ENCODE assay signal across 15 cellular contexts in the genomic region with DNA sequence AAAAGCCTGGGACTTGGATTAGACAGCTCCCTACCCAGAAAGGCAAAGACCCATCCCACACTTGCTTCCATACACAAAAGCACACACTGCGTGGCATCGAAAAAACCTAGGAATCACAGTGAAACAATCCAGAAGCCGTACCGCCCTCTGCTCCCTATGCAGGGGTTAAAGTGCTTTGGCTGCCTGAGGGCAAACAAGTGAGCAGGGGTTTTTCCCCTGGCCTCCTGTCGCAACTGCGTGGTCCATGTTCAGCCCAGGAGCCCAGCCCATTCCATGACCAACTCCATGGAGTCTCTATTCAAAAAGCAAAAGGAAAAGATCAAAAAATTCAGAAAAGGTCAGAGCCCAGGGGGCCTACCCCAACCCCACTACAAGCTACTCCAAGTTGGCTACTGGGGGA. TPM values are rescaled to one million over a fixed set of nuclear protein-coding genes. Genes with fewer than 3 reads are reported as not detected.
DNase-seq lines count a peak whose midpoint lies in the region; ATAC-seq and TF ChIP-seq lines count a peak whose summit lies in the region.
"Had no signal": no experiment of that assay in that cellular context is flagged by ENCODE, and none has a peak within 500 bp of the region (broad histone marks: within the 10 kb centered on the region; RNA-seq: fewer than 3 reads in every experiment).

No MANE protein-coding gene starts in this region.

- TF ChIP-seq CTCF in gastrocnemius medialis (IDR thresholded peaks at IDR 0.05 in 4 of 5, conservative IDR thresholded peaks at IDR 0.05 in 1 of 5) = no peak

- peaks cover 86% of the 10 kb centered on the region for H3K4me1 Mint-ChIP-seq in activated naive CD4-positive, alpha-beta T cell treated with anti-CD3 and anti-CD28 coated beads, Interleukin-2, amount 10 ng/mL, durations not matched to agents 7 days and 5 days
- H3K4me1 Mint-ChIP-seq in activated naive CD8-positive, alpha-beta T cell treated with anti-CD3 and anti-CD28 coated beads, Interleukin-2, amount 10 ng/mL, durations not matched to agents 7 days and 5 days = peaks cover 69% of the 10 kb centered on the region

- no peak for TF ChIP-seq POLR2A in gastrocnemius medialis (IDR thresholded peaks at IDR 0.05)

- DNase-seq in activated naive CD4-positive, alpha-beta T cell treated with anti-CD3 and anti-CD28 coated beads, Interleukin-2, amount 10 ng/mL, durations not matched to agents 7 days and 5 days = no peak
- DNase-seq in activated naive CD4-positive, alpha-beta T cell treated with anti-CD3 and anti-CD28 coated beads, Interleukin-2, amount 50 U/mL, for 16 hours = no peak
- DNase-seq in activated naive CD8-positive, alpha-beta T cell treated with anti-CD3 and anti-CD28 coated beads, Interleukin-2, amount 10 ng/mL, durations not matched to agents 7 days and 5 days = no peak
- no peak for DNase-seq in gastrocnemius medialis
- DNase-seq: NCI-H1105 treated with DMSO at 0.1 percent for 48 hours; NK-92 treated with Interleukin-12 subunit alpha and Interleukin-12 subunit beta, amount 100 ng/mL, for 24 hours; pancreas; SIG-M5 had no signal

- peak overlapping the region in 1 of 5 donors; percentile 62 for H3K9ac ChIP-seq in subcutaneous abdominal adipose tissue (ENCODE audit: low read length in 5 of 5)
- H3K9ac ChIP-seq: KMS-11 had no signal

- H3K36me3 ChIP-seq in subcutaneous abdominal adipose tissue (ENCODE audit: control insufficient read depth in 5 of 5, insufficient read depth in 5 of 5, low read length in 5 of 5) (peaks cover 0 to 47% (median 43%) of the 10 kb centered on the region in 5 donors), gastrocnemius medialis (peaks cover 0 to 30% of the 10 kb centered on the region in 2 donors)

- POLR2A ChIA-PET in activated naive CD8-positive, alpha-beta T cell treated with anti-CD3 and anti-CD28 coated beads, Interleukin-2, amount 10 ng/mL, durations not matched to agents 7 days and 5 days (lab: Charles Lee) = interaction anchor here (0.6 to 1.8 kb wide), 5 partner anchors 18 to 120 kb away, joined by 3 to 7 read pairs (median 3); no protein-coding TSS in a partner anchor

- H3K27me3 ChIP-seq in subcutaneous abdominal adipose tissue (ENCODE audit: control insufficient read depth in 5 of 5, insufficient read depth in 4 of 5, low read length in 5 of 5) = no peaks in the 10 kb centered on the region
- no peaks in the 10 kb centered on the region for H3K27me3 ChIP-seq in gastrocnemius medialis
- H3K27me3 ChIP-seq: ascending aorta, pancreas had no signal

- no peaks in the 10 kb centered on the region for H3K9me3 ChIP-seq in subcutaneous abdominal adipose tissue (ENCODE audit: control insufficient read depth in 5 of 5, low read length in 5 of 5)
- H3K9me3 ChIP-seq in gastrocnemius medialis = no peaks in the 10 kb centered on the region
- H3K9me3 ChIP-seq: ascending aorta, pancreas had no signal

- H3K4me3 Mint-ChIP-seq in activated naive CD4-positive, alpha-beta T cell treated with anti-CD3 and anti-CD28 coated beads, Interleukin-2, amount 10 ng/mL, durations not matched to agents 7 days and 5 days = peak overlapping the region; percentile 49
- peak overlapping the region; percentile 76 for H3K4me3 Mint-ChIP-seq in activated naive CD8-positive, alpha-beta T cell treated with anti-CD3 and anti-CD28 coated beads, Interleukin-2, amount 10 ng/mL, durations not matched to agents 7 days and 5 days

- peak overlapping the region; percentile 97 for H3K27ac ChIP-seq in subcutaneous abdominal adipose tissue (ENCODE audit: low read depth, low read length)
- H3K27ac ChIP-seq in gastrocnemius medialis = no peak overlapping the region
- H3K27ac ChIP-seq: ascending aorta, coronary artery, KMS-11, pancreas had no signal

- ATAC-seq in activated naive CD8-positive, alpha-beta T cell treated with anti-CD3 and anti-CD28 coated beads, Interleukin-2, amount 10 ng/mL, durations not matched to agents 7 days and 5 days (ENCODE audit: low read depth) = no peak
- ATAC-seq in GM19397 (IDR thresholded peaks at IDR 0.05; ENCODE audit: unreplicated experiment) = no peak
- no peak for ATAC-seq in gastrocnemius medialis
- ATAC-seq: pancreas had no signal

- in situ Hi-C loops in gastrocnemius medialis (cut with MboI; ENCODE audit: low sequenced_read_pairs in 4 of 4) = no loop called here

- intact Hi-C loops in gastrocnemius medialis (cut with DNase I; ENCODE audit: low total_unique reads) = no loop called here

- no peaks in the 10 kb centered on the region for H3K27me3 Mint-ChIP-seq in activated naive CD4-positive, alpha-beta T cell treated with anti-CD3 and anti-CD28 coated beads, Interleukin-2, amount 10 ng/mL, durations not matched to agents 7 days and 5 days
- H3K27me3 Mint-ChIP-seq in activated naive CD8-positive, alpha-beta T cell treated with anti-CD3 and anti-CD28 coated beads, Interleukin-2, amount 10 ng/mL, durations not matched to agents 7 days and 5 days = no peaks in the 10 kb centered on the region

- no peak overlapping the region for H3K4me3 ChIP-seq in subcutaneous abdominal adipose tissue (ENCODE audit: low read depth in 1 of 5, low read length in 5 of 5)
- no peak overlapping the region for H3K4me3 ChIP-seq in gastrocnemius medialis
- H3K4me3 ChIP-seq: ascending aorta, coronary artery, pancreas, smooth muscle cell had no signal

- H3K4me1 ChIP-seq in subcutaneous abdominal adipose tissue (ENCODE audit: control insufficient read depth in 5 of 5, insufficient read depth in 5 of 5, low read length in 5 of 5) = peaks cover 19 to 76% (median 68%) of the 10 kb centered on the region in 5 donors
- peaks cover 15 to 21% of the 10 kb centered on the region in 2 donors for H3K4me1 ChIP-seq in gastrocnemius medialis

- CTCF ChIA-PET in activated naive CD4-positive, alpha-beta T cell treated with anti-CD3 and anti-CD28 coated beads, Interleukin-2, amount 10 ng/mL, durations not matched to agents 7 days and 5 days (lab: Charles Lee) = interaction anchor here (1.2 kb wide), 1 partner anchor 36 kb away, joined by 3 read pairs; no protein-coding TSS in a partner anchor

- no peaks in the 10 kb centered on the region for H3K9me3 Mint-ChIP-seq in activated naive CD4-positive, alpha-beta T cell treated with anti-CD3 and anti-CD28 coated beads, Interleukin-2, amount 10 ng/mL, durations not matched to agents 7 days and 5 days
- no peaks in the 10 kb centered on the region for H3K9me3 Mint-ChIP-seq in activated naive CD8-positive, alpha-beta T cell treated with anti-CD3 and anti-CD28 coated beads, Interleukin-2, amount 10 ng/mL, durations not matched to agents 7 days and 5 days

- peaks cover 71% of the 10 kb centered on the region for H3K36me3 Mint-ChIP-seq in activated naive CD4-positive, alpha-beta T cell treated with anti-CD3 and anti-CD28 coated beads, Interleukin-2, amount 10 ng/mL, durations not matched to agents 7 days and 5 days
- H3K36me3 Mint-ChIP-seq in activated naive CD8-positive, alpha-beta T cell treated with anti-CD3 and anti-CD28 coated beads, Interleukin-2, amount 10 ng/mL, durations not matched to agents 7 days and 5 days = peaks cover 56% of the 10 kb centered on the region

- peak overlapping the region; percentile 94 for H3K27ac Mint-ChIP-seq in activated naive CD4-positive, alpha-beta T cell treated with anti-CD3 and anti-CD28 coated beads, Interleukin-2, amount 10 ng/mL, durations not matched to agents 7 days and 5 days
- peak overlapping the region; percentile 94 for H3K27ac Mint-ChIP-seq in activated naive CD8-positive, alpha-beta T cell treated with anti-CD3 and anti-CD28 coated beads, Interleukin-2, amount 10 ng/mL, durations not matched to agents 7 days and 5 days

RNA-seq across cellular contexts. Expression of a gene that starts 3.6 kb away (rescaled TPM):
- total RNA-seq in activated naive CD8-positive, alpha-beta T cell treated with anti-CD3 and anti-CD28 coated beads, Interleukin-2, amount 10 ng/mL, durations not matched to agents 7 days and 5 days = 10 to 100 TPM; 67.0 to 69.8 TPM
- total RNA-seq in gastrocnemius medialis = 1 to 10 TPM in 2 of 4 donors, under 1 TPM in 2; 0.07 to 1.1 (median 0.92) TPM

RNA-seq across cellular contexts. Expression of a gene that starts 5.4 kb away (rescaled TPM):
- 100 to 1,000 TPM; 149 to 159 TPM for total RNA-seq in activated naive CD8-positive, alpha-beta T cell treated with anti-CD3 and anti-CD28 coated beads, Interleukin-2, amount 10 ng/mL, durations not matched to agents 7 days and 5 days
- total RNA-seq in gastrocnemius medialis = 10 to 100 TPM; 17.3 to 36.2 (median 29.6) TPM

RNA-seq across cellular contexts. Expression of a gene that starts 5.5 kb away (rescaled TPM):
- total RNA-seq in activated naive CD8-positive, alpha-beta T cell treated with anti-CD3 and anti-CD28 coated beads, Interleukin-2, amount 10 ng/mL, durations not matched to agents 7 days and 5 days = not detected
- total RNA-seq in gastrocnemius medialis = not detected
- total RNA-seq: ascending aorta, mononuclear cell, pancreas, smooth muscle cell had no signal

RNA-seq across cellular contexts. Expression of a gene that starts 40.8 kb away (rescaled TPM):
- total RNA-seq in activated naive CD8-positive, alpha-beta T cell treated with anti-CD3 and anti-CD28 coated beads, Interleukin-2, amount 10 ng/mL, durations not matched to agents 7 days and 5 days = under 1 TPM in 1 of 2 experiments, not detected in 1; 0.26 TPM
- total RNA-seq in gastrocnemius medialis = under 1 TPM in 2 of 4 donors, not detected in 2; 0.16 to 0.26 TPM
- total RNA-seq: ascending aorta had no signal

RNA-seq across cellular contexts. Expression of a gene that starts 54.0 kb away (rescaled TPM):
- total RNA-seq in activated naive CD8-positive, alpha-beta T cell treated with anti-CD3 and anti-CD28 coated beads, Interleukin-2, amount 10 ng/mL, durations not matched to agents 7 days and 5 days = under 1 TPM in 1 of 2 experiments, not detected in 1; 0.14 TPM
- total RNA-seq in gastrocnemius medialis = not detected
- total RNA-seq: ascending aorta, mononuclear cell, pancreas, smooth muscle cell had no signal

Comparison
In these comparisons a context has a peak if more than half of its experiments do, and no peak if none do; other contexts are left out.
1. RNA of a gene that starts 3.6 kb away (total RNA-seq): 67.0 to 69.8 TPM in activated naive CD8-positive, alpha-beta T cell treated with anti-CD3 and anti-CD28 coated beads, Interleukin-2, amount 10 ng/mL, durations not matched to agents 7 days and 5 days; 0.07 to 1.1 TPM in gastrocnemius medialis; every median in the first group is over 10 times any median in the second.
2. RNA of a gene that starts 5.4 kb away (total RNA-seq): 149 to 159 TPM in activated naive CD8-positive, alpha-beta T cell treated with anti-CD3 and anti-CD28 coated beads, Interleukin-2, amount 10 ng/mL, durations not matched to agents 7 days and 5 days; 17.3 to 36.2 TPM in gastrocnemius medialis; every median in the first group is over 4 times any median in the second.